In genomic region chr3:152203677-152204076, GRCh38 we compare ENCODE assay signal across 2 cellular contexts.
A peak's percentile ranks its signal among the peaks of the same experiment; 100 is the strongest.
TF ChIP-seq lines count a peak whose summit lies in the region.

No MANE protein-coding gene starts in this region.

TF ChIP-seq in IMR-90, 13 proteins besides CTCF, POLR2A, EP300 and RAD21:
- TF ChIP-seq CEBPB (IDR thresholded peaks at IDR 0.05; ENCODE audit: low read depth, low read length) = peak; percentile 39
- no peak for TF ChIP-seq FOS (IDR thresholded peaks at IDR 0.05; ENCODE audit: low read depth, low read length)

TF ChIP-seq in K562, 482 proteins besides CTCF, POLR2A, EP300 and RAD21:
- no peak for TF ChIP-seq RCOR1 (IDR thresholded peaks at IDR 0.05; ENCODE audit: borderline replicate concordance in 1 of 2, low read depth in 2 of 2, low read length in 2 of 2)
- TF ChIP-seq CEBPG (CRISPR knock-in tag; IDR thresholded peaks at IDR 0.05) = no peak
- TF ChIP-seq CEBPG (tag; conservative IDR thresholded peaks at IDR 0.05 in 1 of 2, IDR thresholded peaks at IDR 0.05 in 1 of 2) = peak in 1 of 2 experiments; percentile 39; a peak in 1 of 4 replicates
- peak in 1 of 2 experiments; percentile 83; a peak in 2 of 4 replicates for TF ChIP-seq SRF (CRISPR knock-in tag; IDR thresholded peaks at IDR 0.05)
- TF ChIP-seq TEAD1 (CRISPR knock-in tag; IDR thresholded peaks at IDR 0.05) = no peak
- peak; percentile 29; the same call in 1 of the 2 replicates for TF ChIP-seq CREB3L1 (IDR thresholded peaks at IDR 0.05; ENCODE audit: borderline replicate concordance, low read depth)
- TF ChIP-seq CEBPB (tag; IDR thresholded peaks at IDR 0.05) = peak; percentile 62
TF ChIP-seq in K562: peak in this region for 4.
